ENCODE assay signal across 9 cellular contexts in the genomic region with DNA sequence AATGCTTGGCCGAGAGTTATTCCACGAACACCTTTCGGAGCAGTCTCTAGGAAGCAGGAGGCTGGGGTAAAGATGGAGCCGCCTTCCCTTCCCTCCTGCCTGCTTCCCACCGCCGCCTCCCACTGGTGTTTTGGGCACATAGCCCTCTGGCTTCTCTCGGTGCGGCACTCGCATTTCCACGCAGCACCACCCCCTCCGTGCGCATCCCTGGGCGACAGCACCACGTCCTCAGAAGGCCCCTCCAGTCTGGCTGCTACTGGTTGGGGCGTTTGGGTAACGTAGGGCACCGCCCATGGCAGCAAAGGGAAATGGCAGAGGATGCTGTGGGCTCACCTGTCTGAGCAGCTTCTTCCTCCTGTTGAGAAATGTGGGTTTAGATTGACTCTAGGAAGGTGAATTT.
DNase-seq lines count a peak whose midpoint lies in the region; ATAC-seq and TF ChIP-seq lines count a peak whose summit lies in the region.
"Had no signal": no experiment of that assay in that cellular context is flagged by ENCODE, and none has a peak within 500 bp of the region (broad histone marks: within the 10 kb centered on the region; RNA-seq: fewer than 3 reads in every experiment).

No MANE protein-coding gene starts in this region.

- H3K27ac ChIP-seq in BLaER1 (no peak overlapping the region), DND-41 (ENCODE audit: low read length) (no peak overlapping the region), iPS-20b (ENCODE audit: low read length) (no peak overlapping the region)

- DNase-seq in DND-41 (no peak), SW480 (ENCODE audit: low spot score) (peak; percentile 38), DMS 273 treated with DMSO at 0.1 percent for 48 hours (lab: John Stamatoyannopoulos, UW) (no peak), EL (no peak), GF-D8 (lab: John Stamatoyannopoulos, UW) (no peak)
- DNase-seq: mammary epithelial cell, NCI-H446 had no signal

- no peaks in the 10 kb centered on the region for H3K79me2 ChIP-seq in DND-41 (ENCODE audit: insufficient read depth, low read length)

- H2AFZ ChIP-seq in DND-41 (ENCODE audit: low read depth, low read length) = no peak overlapping the region

- peaks cover 3% of the 10 kb centered on the region; the same call in 1 of the 2 replicates for H3K36me3 ChIP-seq in BLaER1
- no peaks in the 10 kb centered on the region; the same call in 1 of the 2 replicates for H3K36me3 ChIP-seq in DND-41 (ENCODE audit: insufficient read depth, low read length)
- no peaks in the 10 kb centered on the region for H3K36me3 ChIP-seq in iPS-20b (ENCODE audit: insufficient read depth, low read depth, low read length)

- H3K27me3 ChIP-seq in BLaER1 = peaks cover 34% of the 10 kb centered on the region
- H3K27me3 ChIP-seq in DND-41 (ENCODE audit: insufficient read depth, low read length, poor library complexity) = peaks cover 10% of the 10 kb centered on the region
- H3K27me3 ChIP-seq in iPS-20b (ENCODE audit: insufficient read depth, low read length) = peaks cover 20% of the 10 kb centered on the region

- H3K4me1 ChIP-seq in BLaER1 (peaks cover 61% of the 10 kb centered on the region), DND-41 (ENCODE audit: insufficient read depth, low read length) (no peaks in the 10 kb centered on the region), iPS-20b (ENCODE audit: insufficient read depth, low read length) (peaks cover 6% of the 10 kb centered on the region; the same call in 1 of the 2 replicates)

- H4K20me1 ChIP-seq in BLaER1 = peaks cover 33% of the 10 kb centered on the region
- H4K20me1 ChIP-seq in DND-41 (ENCODE audit: insufficient read depth, low read length) = peaks cover 37% of the 10 kb centered on the region

- H3K4me2 ChIP-seq in BLaER1 = peak overlapping the region; percentile 53
- H3K4me2 ChIP-seq in DND-41 (ENCODE audit: insufficient read depth, low read length) = no peak overlapping the region

- H3K9ac ChIP-seq in BLaER1 (no peak overlapping the region), DND-41 (ENCODE audit: low read depth, low read length) (no peak overlapping the region), iPS-20b (ENCODE audit: low read depth, low read length) (no peak overlapping the region)

- TF ChIP-seq CTCF in DND-41 (IDR thresholded peaks at IDR 0.05; ENCODE audit: borderline replicate concordance, extremely low read depth, low read length, poor library complexity, severe bottlenecking) = peak; percentile 35

- H3K9me3 ChIP-seq in BLaER1 = no peaks in the 10 kb centered on the region
- H3K9me3 ChIP-seq in DND-41 (ENCODE audit: insufficient read depth, low read length, severe bottlenecking) = no peaks in the 10 kb centered on the region
- H3K9me3 ChIP-seq in iPS-20b (ENCODE audit: insufficient read depth, low read depth, low read length) = no peaks in the 10 kb centered on the region

- H3K4me3 ChIP-seq in BLaER1 (no peak overlapping the region), DND-41 (ENCODE audit: low read depth in 1 of 2, low read length in 2 of 2) (no peak overlapping the region), iPS-20b (ENCODE audit: low read length) (peak overlapping the region; percentile 48; the same call in 1 of the 2 replicates)

- ATAC-seq in DND-41 (ENCODE audit: insufficient read depth, low read depth) = no peak
